ENCODE assay signal across 4 cellular contexts in the genomic region with DNA sequence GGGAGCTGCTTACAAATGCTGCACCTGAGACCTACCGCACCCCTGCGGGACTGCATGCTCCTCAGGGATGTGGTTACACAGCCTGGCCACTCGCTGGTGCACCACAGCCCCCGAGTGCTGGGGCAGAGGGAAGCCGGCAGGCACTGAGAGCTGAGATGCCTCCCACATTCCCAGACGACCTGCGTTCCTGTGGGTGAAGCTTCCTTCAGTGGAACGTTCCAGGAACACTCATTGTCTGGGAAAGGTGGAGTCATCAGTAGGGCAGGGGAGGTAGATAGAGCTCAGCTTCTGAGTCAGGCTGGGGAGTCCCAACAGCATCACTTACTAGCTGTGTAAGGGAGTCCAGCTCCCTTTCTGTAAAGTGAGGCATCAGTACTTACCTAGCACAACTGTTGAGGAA. TPM values are rescaled to one million over a fixed set of nuclear protein-coding genes. Genes with fewer than 3 reads are reported as not detected.
"Had no signal": no experiment of that assay in that cellular context is flagged by ENCODE, and none has a peak within 500 bp of the region (broad histone marks: within the 10 kb centered on the region; RNA-seq: fewer than 3 reads in every experiment).

No MANE protein-coding gene starts in this region.

RNA-seq across cellular contexts. Expression of a gene that starts 2.5 kb away (rescaled TPM):
- total RNA-seq: activated CD4-positive, alpha-beta T cell treated with anti-CD3 and anti-CD28 coated beads, Interleukin-2, amount 10 ng/mL, durations not matched to agents 24 days and 14 days; activated naive CD4-positive, alpha-beta T cell treated with anti-CD3 and anti-CD28 coated beads for 36 hours; cardiac septum; LHCN-M2 had no signal
